In genomic region chr6:109001554-109001953, GRCh38 we compare ENCODE assay signal across 13 cellular contexts.
DNase-seq lines count a peak whose midpoint lies in the region; ATAC-seq and TF ChIP-seq lines count a peak whose summit lies in the region.
"Had no signal": no experiment of that assay in that cellular context is flagged by ENCODE, and none has a peak within 500 bp of the region (broad histone marks: within the 10 kb centered on the region; RNA-seq: fewer than 3 reads in every experiment).

No MANE protein-coding gene starts in this region.

- H3K36me3 ChIP-seq in A673 (ENCODE audit: insufficient read depth, low read length, poor library complexity, severe bottlenecking) (no peaks in the 10 kb centered on the region), endocrine pancreas (ENCODE audit: control insufficient read depth, insufficient read depth, low read length) (no peaks in the 10 kb centered on the region), psoas muscle (ENCODE audit: insufficient read depth in 1 of 2, low read depth in 1 of 2) (peaks cover 3 to 44% of the 10 kb centered on the region in 2 donors)
- H3K36me3 ChIP-seq: HAP-1 had no signal

- H3K9me3 ChIP-seq in A673 (ENCODE audit: low read depth, low read length, poor library complexity, severe bottlenecking) (no peaks in the 10 kb centered on the region), endocrine pancreas (ENCODE audit: control insufficient read depth, low read length) (no peaks in the 10 kb centered on the region), psoas muscle (no peaks in the 10 kb centered on the region)
- H3K9me3 ChIP-seq: HAP-1 had no signal

- no peak overlapping the region for H3K27ac ChIP-seq in A673 (ENCODE audit: low read depth, low read length, poor library complexity, severe bottlenecking)
- H3K27ac ChIP-seq in psoas muscle: peak overlapping the region; percentile 97

- intact Hi-C loops in A673 (cut with micrococcal nuclease; ENCODE audit: unreplicated experiment): no loop called here
- intact Hi-C loops in psoas muscle (cut with DNase I): loop anchor here in 1 of 2 donors (5.0 kb wide), 1 partner anchor 34 kb away; no protein-coding TSS in a partner anchor

- POLR2A ChIA-PET in A673 (lab: Charles Lee; ENCODE audit: low non-redundant PET): no interaction called here

- H3K27me3 ChIP-seq in A673 (replicated peaks; ENCODE audit: insufficient read depth, low read depth, low read length, poor library complexity) (no peaks in the 10 kb centered on the region), endocrine pancreas (ENCODE audit: control insufficient read depth, insufficient read depth, low read length) (no peaks in the 10 kb centered on the region), psoas muscle (ENCODE audit: insufficient read depth in 3 of 3, low read length in 2 of 3) (no peaks in the 10 kb centered on the region)

- TF ChIP-seq CTCF in A673 (conservative IDR thresholded peaks at IDR 0.05; ENCODE audit: low read depth, low read length): no peak
- no peak for TF ChIP-seq CTCF in psoas muscle (IDR thresholded peaks at IDR 0.05)

- DNase-seq in A673 (ENCODE audit: low spot score): peak; percentile 24
- DNase-seq in NCI-H2227 (lab: John Stamatoyannopoulos, UW; ENCODE audit: unreplicated experiment): peak; percentile 4
- DNase-seq in psoas muscle: no peak
- no peak for DNase-seq in T-helper 2 cell
- no peak for DNase-seq in SIG-M5 treated with dmso at 0.1 percent for 504 hours (lab: John Stamatoyannopoulos, UW; ENCODE audit: unreplicated experiment)
- DNase-seq in occipital lobe (lab: John Stamatoyannopoulos, UW): no peak
- no peak for DNase-seq in GF-D8 (lab: John Stamatoyannopoulos, UW)
- DNase-seq: aorta, Kasumi-1, kidney glomerular epithelial cell, SW 1271 had no signal

- peaks cover 4% of the 10 kb centered on the region for H3K4me1 ChIP-seq in A673 (ENCODE audit: insufficient read depth, low read length, poor library complexity, severe bottlenecking)
- H3K4me1 ChIP-seq in endocrine pancreas (ENCODE audit: control insufficient read depth, insufficient read depth, low read length): peaks cover 39% of the 10 kb centered on the region
- H3K4me1 ChIP-seq in psoas muscle: peaks cover 89% of the 10 kb centered on the region
- H3K4me1 ChIP-seq: HAP-1 had no signal

- H3K9ac ChIP-seq in endocrine pancreas (ENCODE audit: control insufficient read depth, insufficient read depth, low read length): no peak overlapping the region

- peak in 3 of 4 donors; percentile 4 to 16 (median 13) for ATAC-seq in psoas muscle

- no peak overlapping the region for H3K4me3 ChIP-seq in A673 (ENCODE audit: low read depth, low read length, poor library complexity, severe bottlenecking)
- peak overlapping the region; percentile 40 for H3K4me3 ChIP-seq in endocrine pancreas (ENCODE audit: control insufficient read depth, insufficient read depth, low read length)
- peak overlapping the region; percentile 48 for H3K4me3 ChIP-seq in psoas muscle
- H3K4me3 ChIP-seq: HAP-1 had no signal

- BruUV-seq in A673 (replicated peaks; lab: Mats Ljungman, UMichigan): no TSS peak

- CTCF ChIA-PET in A673 (lab: Charles Lee): no interaction called here

- 68 to 79% (median 75%) methylated on average over 2 of the region's 2 CpGs for WGBS in psoas muscle, 3 donors

Comparison
In these comparisons a context has a peak if more than half of its experiments do, and no peak if none do; other contexts are left out.
1. DNase-seq: peak in A673 (single experiment) and NCI-H2227 (single experiment); none in psoas muscle (0 of 2), T-helper 2 cell (0 of 5), SIG-M5 treated with dmso at 0.1 percent for 504 hours (single experiment), occipital lobe (single experiment) and GF-D8 (single experiment).